Comparison of ENCODE assay signal across 1 cellular context in genomic region chr7:22864855-22865606, GRCh38.
TF ChIP-seq lines count a peak whose summit lies in the region.

No MANE protein-coding gene starts in this region.

TF ChIP-seq in liver, 16 proteins besides CTCF, POLR2A, EP300 and RAD21 (continued from another document):
- no peak for TF ChIP-seq ZBTB33 (IDR thresholded peaks at IDR 0.05)
- TF ChIP-seq FOXA1 (IDR thresholded peaks at IDR 0.05), result no peak
- peak; percentile 97 for TF ChIP-seq HNF4A (conservative IDR thresholded peaks at IDR 0.05)
- no peak for TF ChIP-seq FOXA2 (IDR thresholded peaks at IDR 0.05)
- peak; percentile 22 for TF ChIP-seq MAX (IDR thresholded peaks at IDR 0.05)
- TF ChIP-seq NR2F2 (IDR thresholded peaks at IDR 0.05), result peak; percentile 37
- TF ChIP-seq EGR1 (IDR thresholded peaks at IDR 0.05; ENCODE audit: low read depth in 2 of 2), result no peak
- peak; percentile 56 for TF ChIP-seq YY1 (IDR thresholded peaks at IDR 0.05)
- TF ChIP-seq RXRA (IDR thresholded peaks at IDR 0.05), result peak; percentile 78 to 83
- peak; percentile 80 for TF ChIP-seq HNF4G (IDR thresholded peaks at IDR 0.05)
- TF ChIP-seq JUND (IDR thresholded peaks at IDR 0.05), result peak; percentile 16 to 62
- TF ChIP-seq SP1 (IDR thresholded peaks at IDR 0.05), result peak; percentile 64
